In the genomic region with DNA sequence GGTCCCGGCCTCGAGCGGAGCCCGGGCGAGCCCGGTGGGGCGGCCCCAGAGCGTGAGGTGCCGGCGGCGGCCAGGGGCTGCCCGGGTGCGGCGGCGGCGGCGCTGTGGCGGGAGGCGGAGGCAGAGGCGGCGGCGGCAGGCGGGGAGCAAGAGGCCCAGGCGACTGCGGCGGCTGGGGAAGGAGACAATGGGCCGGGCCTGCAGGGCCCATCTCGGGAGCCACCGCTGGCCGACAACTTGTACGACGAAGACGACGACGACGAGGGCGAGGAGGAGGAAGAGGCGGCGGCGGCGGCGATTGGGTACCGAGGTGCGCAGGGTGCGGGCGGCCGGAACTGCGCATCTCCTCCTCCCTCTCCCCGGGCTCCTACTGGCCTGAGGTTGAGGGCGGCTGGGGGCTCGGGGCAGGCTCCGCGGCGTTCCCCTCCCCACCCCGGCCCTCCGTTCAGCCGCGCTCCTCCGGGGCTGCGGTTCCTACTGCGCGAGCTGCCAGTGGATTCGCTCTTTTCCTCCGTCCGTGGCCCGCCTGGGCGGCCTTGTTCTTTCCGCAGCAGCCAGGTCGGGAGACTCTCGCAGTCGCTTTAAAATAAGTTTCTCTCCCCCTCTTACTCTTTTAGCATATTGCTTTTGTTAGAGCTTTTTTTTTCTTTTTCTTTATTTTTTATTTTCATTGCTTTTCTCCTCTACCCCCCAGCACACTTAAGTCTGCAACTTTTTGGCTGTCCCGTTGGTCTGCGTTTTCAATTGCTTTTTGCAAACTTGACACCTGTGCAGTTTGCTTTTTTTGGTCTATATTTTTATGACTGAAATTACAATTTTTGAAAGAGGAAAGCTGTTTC, we compare ENCODE assay signal across 1 cellular context.
TF ChIP-seq lines count a peak whose summit lies in the region.

No MANE protein-coding gene starts in this region.

TF ChIP-seq in HepG2, 621 proteins besides CTCF, POLR2A, EP300 and RAD21 (continued from another document and continues in another):
- TF ChIP-seq, protein P1, sequence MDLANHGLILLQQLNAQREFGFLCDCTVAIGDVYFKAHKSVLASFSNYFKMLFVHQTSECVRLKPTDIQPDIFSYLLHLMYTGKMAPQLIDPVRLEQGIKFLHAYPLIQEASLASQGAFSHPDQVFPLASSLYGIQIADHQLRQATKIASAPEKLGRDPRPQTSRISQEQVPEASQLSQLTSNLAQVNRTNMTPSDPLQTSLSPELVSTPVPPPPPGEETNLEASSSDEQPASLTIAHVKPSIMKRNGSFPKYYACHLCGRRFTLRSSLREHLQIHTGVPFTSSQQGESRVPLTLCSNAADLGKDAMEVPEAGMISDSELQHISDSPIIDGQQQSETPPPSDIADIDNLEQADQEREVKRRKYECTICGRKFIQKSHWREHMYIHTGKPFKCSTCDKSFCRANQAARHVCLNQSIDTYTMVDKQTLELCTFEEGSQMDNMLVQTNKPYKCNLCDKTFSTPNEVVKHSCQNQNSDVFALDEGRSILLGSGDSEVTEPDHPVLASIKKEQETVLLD (CRISPR knock-in tag; IDR thresholded peaks at IDR 0.05; ENCODE audit: low read depth): peak; percentile 55; the same call in 1 of the 2 replicates
- TF ChIP-seq, protein P2, sequence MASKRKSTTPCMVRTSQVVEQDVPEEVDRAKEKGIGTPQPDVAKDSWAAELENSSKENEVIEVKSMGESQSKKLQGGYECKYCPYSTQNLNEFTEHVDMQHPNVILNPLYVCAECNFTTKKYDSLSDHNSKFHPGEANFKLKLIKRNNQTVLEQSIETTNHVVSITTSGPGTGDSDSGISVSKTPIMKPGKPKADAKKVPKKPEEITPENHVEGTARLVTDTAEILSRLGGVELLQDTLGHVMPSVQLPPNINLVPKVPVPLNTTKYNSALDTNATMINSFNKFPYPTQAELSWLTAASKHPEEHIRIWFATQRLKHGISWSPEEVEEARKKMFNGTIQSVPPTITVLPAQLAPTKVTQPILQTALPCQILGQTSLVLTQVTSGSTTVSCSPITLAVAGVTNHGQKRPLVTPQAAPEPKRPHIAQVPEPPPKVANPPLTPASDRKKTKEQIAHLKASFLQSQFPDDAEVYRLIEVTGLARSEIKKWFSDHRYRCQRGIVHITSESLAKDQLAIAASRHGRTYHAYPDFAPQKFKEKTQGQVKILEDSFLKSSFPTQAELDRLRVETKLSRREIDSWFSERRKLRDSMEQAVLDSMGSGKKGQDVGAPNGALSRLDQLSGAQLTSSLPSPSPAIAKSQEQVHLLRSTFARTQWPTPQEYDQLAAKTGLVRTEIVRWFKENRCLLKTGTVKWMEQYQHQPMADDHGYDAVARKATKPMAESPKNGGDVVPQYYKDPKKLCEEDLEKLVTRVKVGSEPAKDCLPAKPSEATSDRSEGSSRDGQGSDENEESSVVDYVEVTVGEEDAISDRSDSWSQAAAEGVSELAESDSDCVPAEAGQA (IDR thresholded peaks at IDR 0.05; ENCODE audit: low read depth): no peak
- TF ChIP-seq, protein P2 (CRISPR knock-in tag; IDR thresholded peaks at IDR 0.05; ENCODE audit: borderline replicate concordance): peak; percentile 63; the same call in 1 of the 2 replicates
- TF ChIP-seq ZFY (CRISPR knock-in tag; IDR thresholded peaks at IDR 0.05): peak; percentile 82
- TF ChIP-seq HOMEZ (CRISPR knock-in tag; IDR thresholded peaks at IDR 0.05; ENCODE audit: low read depth): 0 out of 2 replicates have a peak, but pooled peaks have one; percentile 16
- TF ChIP-seq SAP130 (CRISPR knock-in tag; IDR thresholded peaks at IDR 0.05; ENCODE audit: low read depth): peak; percentile 40; the same call in 1 of the 2 replicates
- TF ChIP-seq, protein P3, sequence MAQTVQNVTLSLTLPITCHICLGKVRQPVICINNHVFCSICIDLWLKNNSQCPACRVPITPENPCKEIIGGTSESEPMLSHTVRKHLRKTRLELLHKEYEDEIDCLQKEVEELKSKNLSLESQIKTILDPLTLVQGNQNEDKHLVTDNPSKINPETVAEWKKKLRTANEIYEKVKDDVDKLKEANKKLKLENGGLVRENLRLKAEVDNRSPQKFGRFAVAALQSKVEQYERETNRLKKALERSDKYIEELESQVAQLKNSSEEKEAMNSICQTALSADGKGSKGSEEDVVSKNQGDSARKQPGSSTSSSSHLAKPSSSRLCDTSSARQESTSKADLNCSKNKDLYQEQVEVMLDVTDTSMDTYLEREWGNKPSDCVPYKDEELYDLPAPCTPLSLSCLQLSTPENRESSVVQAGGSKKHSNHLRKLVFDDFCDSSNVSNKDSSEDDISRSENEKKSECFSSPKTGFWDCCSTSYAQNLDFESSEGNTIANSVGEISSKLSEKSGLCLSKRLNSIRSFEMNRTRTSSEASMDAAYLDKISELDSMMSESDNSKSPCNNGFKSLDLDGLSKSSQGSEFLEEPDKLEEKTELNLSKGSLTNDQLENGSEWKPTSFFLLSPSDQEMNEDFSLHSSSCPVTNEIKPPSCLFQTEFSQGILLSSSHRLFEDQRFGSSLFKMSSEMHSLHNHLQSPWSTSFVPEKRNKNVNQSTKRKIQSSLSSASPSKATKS (CRISPR knock-in tag; IDR thresholded peaks at IDR 0.05): no peak
- TF ChIP-seq, protein P4, sequence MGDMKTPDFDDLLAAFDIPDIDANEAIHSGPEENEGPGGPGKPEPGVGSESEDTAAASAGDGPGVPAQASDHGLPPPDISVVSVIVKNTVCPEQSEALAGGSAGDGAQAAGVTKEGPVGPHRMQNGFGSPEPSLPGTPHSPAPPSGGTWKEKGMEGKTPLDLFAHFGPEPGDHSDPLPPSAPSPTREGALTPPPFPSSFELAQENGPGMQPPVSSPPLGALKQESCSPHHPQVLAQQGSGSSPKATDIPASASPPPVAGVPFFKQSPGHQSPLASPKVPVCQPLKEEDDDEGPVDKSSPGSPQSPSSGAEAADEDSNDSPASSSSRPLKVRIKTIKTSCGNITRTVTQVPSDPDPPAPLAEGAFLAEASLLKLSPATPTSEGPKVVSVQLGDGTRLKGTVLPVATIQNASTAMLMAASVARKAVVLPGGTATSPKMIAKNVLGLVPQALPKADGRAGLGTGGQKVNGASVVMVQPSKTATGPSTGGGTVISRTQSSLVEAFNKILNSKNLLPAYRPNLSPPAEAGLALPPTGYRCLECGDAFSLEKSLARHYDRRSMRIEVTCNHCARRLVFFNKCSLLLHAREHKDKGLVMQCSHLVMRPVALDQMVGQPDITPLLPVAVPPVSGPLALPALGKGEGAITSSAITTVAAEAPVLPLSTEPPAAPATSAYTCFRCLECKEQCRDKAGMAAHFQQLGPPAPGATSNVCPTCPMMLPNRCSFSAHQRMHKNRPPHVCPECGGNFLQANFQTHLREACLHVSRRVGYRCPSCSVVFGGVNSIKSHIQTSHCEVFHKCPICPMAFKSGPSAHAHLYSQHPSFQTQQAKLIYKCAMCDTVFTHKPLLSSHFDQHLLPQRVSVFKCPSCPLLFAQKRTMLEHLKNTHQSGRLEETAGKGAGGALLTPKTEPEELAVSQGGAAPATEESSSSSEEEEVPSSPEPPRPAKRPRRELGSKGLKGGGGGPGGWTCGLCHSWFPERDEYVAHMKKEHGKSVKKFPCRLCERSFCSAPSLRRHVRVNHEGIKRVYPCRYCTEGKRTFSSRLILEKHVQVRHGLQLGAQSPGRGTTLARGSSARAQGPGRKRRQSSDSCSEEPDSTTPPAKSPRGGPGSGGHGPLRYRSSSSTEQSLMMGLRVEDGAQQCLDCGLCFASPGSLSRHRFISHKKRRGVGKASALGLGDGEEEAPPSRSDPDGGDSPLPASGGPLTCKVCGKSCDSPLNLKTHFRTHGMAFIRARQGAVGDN (CRISPR knock-in tag; IDR thresholded peaks at IDR 0.05): peak; percentile 68; the same call in 1 of the 2 replicates
- TF ChIP-seq KLF12 (CRISPR knock-in tag; IDR thresholded peaks at IDR 0.05; ENCODE audit: borderline replicate concordance): peak; percentile 38; the same call in 1 of the 2 replicates
- TF ChIP-seq, protein P5, sequence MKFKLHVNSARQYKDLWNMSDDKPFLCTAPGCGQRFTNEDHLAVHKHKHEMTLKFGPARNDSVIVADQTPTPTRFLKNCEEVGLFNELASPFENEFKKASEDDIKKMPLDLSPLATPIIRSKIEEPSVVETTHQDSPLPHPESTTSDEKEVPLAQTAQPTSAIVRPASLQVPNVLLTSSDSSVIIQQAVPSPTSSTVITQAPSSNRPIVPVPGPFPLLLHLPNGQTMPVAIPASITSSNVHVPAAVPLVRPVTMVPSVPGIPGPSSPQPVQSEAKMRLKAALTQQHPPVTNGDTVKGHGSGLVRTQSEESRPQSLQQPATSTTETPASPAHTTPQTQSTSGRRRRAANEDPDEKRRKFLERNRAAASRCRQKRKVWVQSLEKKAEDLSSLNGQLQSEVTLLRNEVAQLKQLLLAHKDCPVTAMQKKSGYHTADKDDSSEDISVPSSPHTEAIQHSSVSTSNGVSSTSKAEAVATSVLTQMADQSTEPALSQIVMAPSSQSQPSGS (CRISPR knock-in tag; IDR thresholded peaks at IDR 0.05): peak; percentile 2; the same call in 1 of the 2 replicates
- peak; percentile 44; the same call in 1 of the 2 replicates for TF ChIP-seq HES4 (CRISPR knock-in tag; IDR thresholded peaks at IDR 0.05; ENCODE audit: borderline replicate concordance)
- TF ChIP-seq TCF12 (IDR thresholded peaks at IDR 0.05): no peak
- TF ChIP-seq TCF12 (CRISPR knock-in tag; IDR thresholded peaks at IDR 0.05): 0 out of 2 replicates have a peak, but pooled peaks have one; percentile 7
- TF ChIP-seq ZNF563 (CRISPR knock-in tag; IDR thresholded peaks at IDR 0.05): peak; percentile 5; the same call in 1 of the 2 replicates
- no peak for TF ChIP-seq ZC3H13 (CRISPR knock-in tag; IDR thresholded peaks at IDR 0.05)
- 0 out of 2 replicates have a peak, but pooled peaks have one; percentile 8 for TF ChIP-seq ZNF670 (CRISPR knock-in tag; IDR thresholded peaks at IDR 0.05; ENCODE audit: borderline replicate concordance)
- peak; percentile 41; the same call in 1 of the 2 replicates for TF ChIP-seq KMT2B (CRISPR knock-in tag; IDR thresholded peaks at IDR 0.05)
- TF ChIP-seq ZKSCAN5 (CRISPR knock-in tag; IDR thresholded peaks at IDR 0.05): no peak
- peak; percentile 52; the same call in 1 of the 2 replicates for TF ChIP-seq SIN3A (IDR thresholded peaks at IDR 0.05; ENCODE audit: borderline replicate concordance, low read depth, low read length)
- TF ChIP-seq ZBTB42 (CRISPR knock-in tag; IDR thresholded peaks at IDR 0.05): no peak
- TF ChIP-seq ZNF781 (CRISPR knock-in tag; IDR thresholded peaks at IDR 0.05; ENCODE audit: borderline replicate concordance, not compliant biosample characterization): no peak
- peak; percentile 67; the same call in 1 of the 2 replicates for TF ChIP-seq ZNF773 (CRISPR knock-in tag; IDR thresholded peaks at IDR 0.05; ENCODE audit: borderline replicate concordance)
- TF ChIP-seq ZNF543 (CRISPR knock-in tag; IDR thresholded peaks at IDR 0.05): peak; percentile 44
- peak; percentile 58; the same call in 1 of the 2 replicates for TF ChIP-seq ETV5 (CRISPR knock-in tag; IDR thresholded peaks at IDR 0.05; ENCODE audit: borderline replicate concordance)
- TF ChIP-seq ZNF891 (CRISPR knock-in tag; IDR thresholded peaks at IDR 0.05): peak; percentile 50; the same call in 1 of the 2 replicates
- TF ChIP-seq HOXA9 (CRISPR knock-in tag; IDR thresholded peaks at IDR 0.05; ENCODE audit: borderline replicate concordance): peak; percentile 67; the same call in 1 of the 2 replicates
- TF ChIP-seq, protein P6, sequence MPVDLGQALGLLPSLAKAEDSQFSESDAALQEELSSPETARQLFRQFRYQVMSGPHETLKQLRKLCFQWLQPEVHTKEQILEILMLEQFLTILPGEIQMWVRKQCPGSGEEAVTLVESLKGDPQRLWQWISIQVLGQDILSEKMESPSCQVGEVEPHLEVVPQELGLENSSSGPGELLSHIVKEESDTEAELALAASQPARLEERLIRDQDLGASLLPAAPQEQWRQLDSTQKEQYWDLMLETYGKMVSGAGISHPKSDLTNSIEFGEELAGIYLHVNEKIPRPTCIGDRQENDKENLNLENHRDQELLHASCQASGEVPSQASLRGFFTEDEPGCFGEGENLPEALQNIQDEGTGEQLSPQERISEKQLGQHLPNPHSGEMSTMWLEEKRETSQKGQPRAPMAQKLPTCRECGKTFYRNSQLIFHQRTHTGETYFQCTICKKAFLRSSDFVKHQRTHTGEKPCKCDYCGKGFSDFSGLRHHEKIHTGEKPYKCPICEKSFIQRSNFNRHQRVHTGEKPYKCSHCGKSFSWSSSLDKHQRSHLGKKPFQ (CRISPR knock-in tag; IDR thresholded peaks at IDR 0.05; ENCODE audit: insufficient replicate concordance): peak; percentile 17
- 0 out of 2 replicates have a peak, but pooled peaks have one; percentile 81 for TF ChIP-seq ZNF234 (CRISPR knock-in tag; conservative IDR thresholded peaks at IDR 0.05)
- peak; percentile 47; the same call in 1 of the 2 replicates for TF ChIP-seq ZNF292 (CRISPR knock-in tag; IDR thresholded peaks at IDR 0.05; ENCODE audit: borderline replicate concordance, low read depth)
- no peak for TF ChIP-seq PPARG (CRISPR knock-in tag; conservative IDR thresholded peaks at IDR 0.05)
